ENCODE assay signal across 9 cellular contexts in genomic region chr18:74497308-74497640, GRCh38. TPM values are rescaled to one million over a fixed set of nuclear protein-coding genes. Genes with fewer than 3 reads are reported as not detected.
DNase-seq lines count a peak whose midpoint lies in the region; ATAC-seq and TF ChIP-seq lines count a peak whose summit lies in the region.
"Had no signal": no experiment of that assay in that cellular context is flagged by ENCODE, and none has a peak within 500 bp of the region (broad histone marks: within the 10 kb centered on the region; RNA-seq: fewer than 3 reads in every experiment).

No MANE protein-coding gene starts in this region.

- peaks cover 58% of the 10 kb centered on the region for H3K4me1 Mint-ChIP-seq in activated T-cell treated with anti-CD3 and anti-CD28 coated beads, Interleukin-2, amount 50 U/mL, for 4 hours (ENCODE audit: low read depth)
- peaks cover 29% of the 10 kb centered on the region for H3K4me1 Mint-ChIP-seq in activated T-helper 2 cell treated with anti-CD3 and anti-CD28 coated beads, Interferon-gamma antibody, Interleukin-2, Interleukin-4, amounts not matched to agents 10 μg/mL and 5 μg/mL and 100 μg/mL, durations not matched to agents 14 hours and 24 hours and 36 hours (ENCODE audit: low read depth)

- no peak for ATAC-seq in activated T-cell treated with anti-CD3 and anti-CD28 coated beads, Interleukin-2, amount 50 U/mL, for 4 hours
- ATAC-seq in thoracic aorta (ENCODE audit: insufficient number of reproducible peaks, low FRiP score, low read depth), result no peak
- ATAC-seq in GM18858 (IDR thresholded peaks at IDR 0.05; ENCODE audit: unreplicated experiment), result no peak
- no peak for ATAC-seq in HG02610 (IDR thresholded peaks at IDR 0.05; ENCODE audit: unreplicated experiment)

- no peaks in the 10 kb centered on the region for H3K9me3 Mint-ChIP-seq in activated T-cell treated with anti-CD3 and anti-CD28 coated beads, Interleukin-2, amount 50 U/mL, for 4 hours
- H3K9me3 Mint-ChIP-seq in activated T-helper 2 cell treated with anti-CD3 and anti-CD28 coated beads, Interferon-gamma antibody, Interleukin-2, Interleukin-4, amounts not matched to agents 10 μg/mL and 5 μg/mL and 100 μg/mL, durations not matched to agents 14 hours and 24 hours and 36 hours, result no peaks in the 10 kb centered on the region

- H3K9me3 ChIP-seq in thoracic aorta, result no peaks in the 10 kb centered on the region

- intact Hi-C loops in activated T-helper 2 cell treated with anti-CD3 and anti-CD28 coated beads, Interferon-gamma antibody, Interleukin-2, Interleukin-4, amounts not matched to agents 10 μg/mL and 5 μg/mL and 100 μg/mL, durations not matched to agents 14 hours and 24 hours and 36 hours (cut with micrococcal nuclease), result loop anchor here (2.0 to 5.0 kb wide), 3 partner anchors 55 to 575 kb away; partner anchors contain the start of gene CYB5A

- TF ChIP-seq CTCF in thoracic aorta (IDR thresholded peaks at IDR 0.05), result no peak

- peaks cover 8 to 9% of the 10 kb centered on the region in 2 donors for H3K4me1 ChIP-seq in thoracic aorta (ENCODE audit: control insufficient read depth in 1 of 2, low read depth in 2 of 2)

- H3K36me3 Mint-ChIP-seq in activated T-cell treated with anti-CD3 and anti-CD28 coated beads, Interleukin-2, amount 50 U/mL, for 4 hours (ENCODE audit: insufficient read depth), result peaks cover 12% of the 10 kb centered on the region
- peaks cover 30% of the 10 kb centered on the region for H3K36me3 Mint-ChIP-seq in activated T-helper 2 cell treated with anti-CD3 and anti-CD28 coated beads, Interferon-gamma antibody, Interleukin-2, Interleukin-4, amounts not matched to agents 10 μg/mL and 5 μg/mL and 100 μg/mL, durations not matched to agents 14 hours and 24 hours and 36 hours (ENCODE audit: low read depth)

- no peak for DNase-seq in activated T-cell treated with anti-CD3 and anti-CD28 coated beads, Interleukin-2, amount 50 U/mL, for 4 hours
- no peak for DNase-seq in activated T-cell treated with anti-CD3 and anti-CD28 coated beads, Interleukin-2, amount 50 U/mL, for 1 hour
- no peak for DNase-seq in activated T-helper 2 cell treated with anti-CD3 and anti-CD28 coated beads, Interferon-gamma antibody, Interleukin-2, Interleukin-4, amounts not matched to agents 10 μg/mL and 5 μg/mL and 100 μg/mL, durations not matched to agents 14 hours and 24 hours and 36 hours (ENCODE audit: low spot score)
- DNase-seq in kidney tubule cell (ENCODE audit: low spot score), result peak; percentile 35
- no peak for DNase-seq in thoracic aorta (ENCODE audit: low spot score)
- no peak for DNase-seq in NCI-H1105 treated with DMSO at 0.1 percent for 48 hours (lab: John Stamatoyannopoulos, UW)

- H3K27ac ChIP-seq in thoracic aorta, result peak overlapping the region; percentile 70 to 87

- no peaks in the 10 kb centered on the region for H3K27me3 Mint-ChIP-seq in activated T-cell treated with anti-CD3 and anti-CD28 coated beads, Interleukin-2, amount 50 U/mL, for 4 hours (ENCODE audit: low read depth)
- peaks cover 7% of the 10 kb centered on the region for H3K27me3 Mint-ChIP-seq in activated T-helper 2 cell treated with anti-CD3 and anti-CD28 coated beads, Interferon-gamma antibody, Interleukin-2, Interleukin-4, amounts not matched to agents 10 μg/mL and 5 μg/mL and 100 μg/mL, durations not matched to agents 14 hours and 24 hours and 36 hours (ENCODE audit: low read depth)

- H3K27ac Mint-ChIP-seq in activated T-helper 2 cell treated with anti-CD3 and anti-CD28 coated beads, Interferon-gamma antibody, Interleukin-2, Interleukin-4, amounts not matched to agents 10 μg/mL and 5 μg/mL and 100 μg/mL, durations not matched to agents 14 hours and 24 hours and 36 hours, result peak overlapping the region; percentile 96

- no peaks in the 10 kb centered on the region for H3K27me3 ChIP-seq in thoracic aorta (replicated peaks; ENCODE audit: insufficient read depth)

- H3K36me3 ChIP-seq in thoracic aorta, result peaks cover 3% of the 10 kb centered on the region

- H3K4me3 Mint-ChIP-seq in activated T-cell treated with anti-CD3 and anti-CD28 coated beads, Interleukin-2, amount 50 U/mL, for 4 hours, result peak overlapping the region; percentile 85
- H3K4me3 Mint-ChIP-seq in activated T-helper 2 cell treated with anti-CD3 and anti-CD28 coated beads, Interferon-gamma antibody, Interleukin-2, Interleukin-4, amounts not matched to agents 10 μg/mL and 5 μg/mL and 100 μg/mL, durations not matched to agents 14 hours and 24 hours and 36 hours (ENCODE audit: low read depth), result peak overlapping the region; percentile 93

- peak overlapping the region; percentile 94 for H3K4me3 ChIP-seq in thoracic aorta

RNA-seq across cellular contexts. Expression of gene CNDP2, which starts 1.1 kb away (rescaled TPM):
- 100 to 1,000 TPM; 157 to 165 (median 164) TPM for total RNA-seq in activated T-cell treated with anti-CD3 and anti-CD28 coated beads, Interleukin-2, amount 50 U/mL, for 4 hours
- total RNA-seq in activated T-helper 2 cell treated with anti-CD3 and anti-CD28 coated beads, Interferon-gamma antibody, Interleukin-2, Interleukin-4, amounts not matched to agents 10 μg/mL and 5 μg/mL and 100 μg/mL, durations not matched to agents 14 hours and 24 hours and 36 hours, result 158 and 166 TPM in 2 replicates
- 100 to 1,000 TPM in 1 of 2 donors, 10 to 100 TPM in 1; 44.3 to 106 TPM for total RNA-seq in thoracic aorta

RNA-seq across cellular contexts. Expression of gene CNDP1, which starts 37.0 kb away (rescaled TPM):
- under 1 TPM; 0.15 to 0.49 (median 0.40) TPM for total RNA-seq in activated T-cell treated with anti-CD3 and anti-CD28 coated beads, Interleukin-2, amount 50 U/mL, for 4 hours
- 0.09 TPM in 2 replicates for total RNA-seq in activated T-helper 2 cell treated with anti-CD3 and anti-CD28 coated beads, Interferon-gamma antibody, Interleukin-2, Interleukin-4, amounts not matched to agents 10 μg/mL and 5 μg/mL and 100 μg/mL, durations not matched to agents 14 hours and 24 hours and 36 hours
- not detected for total RNA-seq in thoracic aorta
- total RNA-seq: lung microvascular endothelial cell had no signal

RNA-seq across cellular contexts. Expression of gene DIPK1C, which starts 40.2 kb away (rescaled TPM):
- not detected for total RNA-seq in activated T-cell treated with anti-CD3 and anti-CD28 coated beads, Interleukin-2, amount 50 U/mL, for 4 hours
- not detected in 2 replicates for total RNA-seq in activated T-helper 2 cell treated with anti-CD3 and anti-CD28 coated beads, Interferon-gamma antibody, Interleukin-2, Interleukin-4, amounts not matched to agents 10 μg/mL and 5 μg/mL and 100 μg/mL, durations not matched to agents 14 hours and 24 hours and 36 hours
- not detected for total RNA-seq in thoracic aorta
- total RNA-seq: lung microvascular endothelial cell had no signal
